In genomic region chr20:50844430-50845100, GRCh38 we compare ENCODE assay signal across 8 cellular contexts. TPM values are rescaled to one million over a fixed set of nuclear protein-coding genes. Genes with fewer than 3 reads are reported as not detected.
DNase-seq lines count a peak whose midpoint lies in the region; ATAC-seq and TF ChIP-seq lines count a peak whose summit lies in the region.

No MANE protein-coding gene starts in this region.

- POLR2A ChIA-PET in naive thymus-derived CD4-positive, alpha-beta T cell (lab: Charles Lee), result no interaction called here

- CTCF ChIA-PET in naive thymus-derived CD4-positive, alpha-beta T cell (lab: Charles Lee), result no interaction called here

- peaks cover 6% of the 10 kb centered on the region for H3K4me1 ChIP-seq in CD4-positive, CD25-positive, alpha-beta regulatory T cell (ENCODE audit: control insufficient read depth, insufficient read depth, low read length, poor library complexity, severe bottlenecking)
- H3K4me1 ChIP-seq in naive thymus-derived CD4-positive, alpha-beta T cell (ENCODE audit: control insufficient read depth in 2 of 2, insufficient read depth in 2 of 2, low read length in 2 of 2), result peaks cover 0 to 9% of the 10 kb centered on the region in 2 donors

- intact Hi-C loops in naive thymus-derived CD4-positive, alpha-beta T cell (cut with micrococcal nuclease), result loop anchor here in 1 of 2 donors (10.0 kb wide), 1 partner anchor 50 kb away; the partner anchor contains the start of gene BCAS4
- intact Hi-C loops in dorsolateral prefrontal cortex (cut with DNase I), result no loop called here

- H3K27me3 Mint-ChIP-seq in CD4-positive, CD25-positive, alpha-beta regulatory T cell, result no peaks in the 10 kb centered on the region
- no peaks in the 10 kb centered on the region for H3K27me3 Mint-ChIP-seq in activated T-cell treated with anti-CD3 and anti-CD28 coated beads, Interleukin-2, amount 50 U/mL, for 24 hours
- H3K27me3 Mint-ChIP-seq in naive thymus-derived CD4-positive, alpha-beta T cell, result no peaks in the 10 kb centered on the region

- no peak overlapping the region for H3K4me3 ChIP-seq in CD4-positive, CD25-positive, alpha-beta regulatory T cell (ENCODE audit: low read depth, low read length)
- H3K4me3 ChIP-seq in naive thymus-derived CD4-positive, alpha-beta T cell (ENCODE audit: low read length), result no peak overlapping the region
- no peak overlapping the region for H3K4me3 ChIP-seq in dorsolateral prefrontal cortex

- peak; percentile 95 for ATAC-seq in CD4-positive, CD25-positive, alpha-beta regulatory T cell (ENCODE audit: low read depth in 2 of 2)
- ATAC-seq in GM19351 (IDR thresholded peaks at IDR 0.05; ENCODE audit: unreplicated experiment), result peak; percentile 91
- peak; percentile 85 for ATAC-seq in HG03342 (IDR thresholded peaks at IDR 0.05; ENCODE audit: unreplicated experiment)
- peak; percentile 41 for ATAC-seq in naive thymus-derived CD4-positive, alpha-beta T cell

- no peaks in the 10 kb centered on the region for H3K36me3 ChIP-seq in CD4-positive, CD25-positive, alpha-beta regulatory T cell (ENCODE audit: control insufficient read depth, insufficient read depth, low read length)
- peaks cover 0 to 54% (median 0%) of the 10 kb centered on the region in 3 experiments for H3K36me3 ChIP-seq in naive thymus-derived CD4-positive, alpha-beta T cell (ENCODE audit: control insufficient read depth in 2 of 3, insufficient read depth in 3 of 3, low read length in 3 of 3)

- TF ChIP-seq CTCF in dorsolateral prefrontal cortex (IDR thresholded peaks at IDR 0.05 in 54 of 56, conservative IDR thresholded peaks at IDR 0.05 in 2 of 56; ENCODE audit: low read depth in 1 of 56, partially characterized antibody in 56 of 56), result no peak

- peak in 1 of 3 donors; percentile 87 for DNase-seq in CD4-positive, CD25-positive, alpha-beta regulatory T cell
- peak; percentile 53 for DNase-seq in activated T-cell treated with anti-CD3 and anti-CD28 coated beads, Interleukin-2, amount 50 U/mL, for 24 hours
- peak in 1 of 9 donors; percentile 40 for DNase-seq in naive thymus-derived CD4-positive, alpha-beta T cell
- DNase-seq in dorsolateral prefrontal cortex (no peak), occipital lobe (lab: John Stamatoyannopoulos, UW) (no peak), middle frontal gyrus (ENCODE audit: extremely low spot score, low spot score) (no peak)

- H3K9me3 ChIP-seq in CD4-positive, CD25-positive, alpha-beta regulatory T cell (ENCODE audit: control insufficient read depth in 2 of 2, low read length in 2 of 2), result no peaks in the 10 kb centered on the region
- H3K9me3 ChIP-seq in naive thymus-derived CD4-positive, alpha-beta T cell (ENCODE audit: control insufficient read depth in 2 of 3, low read length in 3 of 3), result no peaks in the 10 kb centered on the region

- no peaks in the 10 kb centered on the region for H3K9me3 Mint-ChIP-seq in CD4-positive, CD25-positive, alpha-beta regulatory T cell
- no peaks in the 10 kb centered on the region for H3K9me3 Mint-ChIP-seq in activated T-cell treated with anti-CD3 and anti-CD28 coated beads, Interleukin-2, amount 50 U/mL, for 24 hours
- no peaks in the 10 kb centered on the region for H3K9me3 Mint-ChIP-seq in naive thymus-derived CD4-positive, alpha-beta T cell

- H3K27ac Mint-ChIP-seq in CD4-positive, CD25-positive, alpha-beta regulatory T cell, result peak overlapping the region in 1 of 3 donors; percentile 26
- peak overlapping the region; percentile 64 for H3K27ac Mint-ChIP-seq in activated T-cell treated with anti-CD3 and anti-CD28 coated beads, Interleukin-2, amount 50 U/mL, for 24 hours
- H3K27ac Mint-ChIP-seq in naive thymus-derived CD4-positive, alpha-beta T cell, result peak overlapping the region in 1 of 9 donors; percentile 78

- peak overlapping the region in 1 of 4 donors; percentile 86 for H3K4me3 Mint-ChIP-seq in CD4-positive, CD25-positive, alpha-beta regulatory T cell
- no peak overlapping the region for H3K4me3 Mint-ChIP-seq in activated T-cell treated with anti-CD3 and anti-CD28 coated beads, Interleukin-2, amount 50 U/mL, for 24 hours
- peak overlapping the region in 1 of 10 donors; percentile 20 for H3K4me3 Mint-ChIP-seq in naive thymus-derived CD4-positive, alpha-beta T cell

- H3K36me3 Mint-ChIP-seq in CD4-positive, CD25-positive, alpha-beta regulatory T cell, result peaks cover 19% of the 10 kb centered on the region
- peaks cover 22% of the 10 kb centered on the region for H3K36me3 Mint-ChIP-seq in activated T-cell treated with anti-CD3 and anti-CD28 coated beads, Interleukin-2, amount 50 U/mL, for 24 hours (ENCODE audit: low read depth)
- peaks cover 0 to 22% (median 4%) of the 10 kb centered on the region in 5 donors for H3K36me3 Mint-ChIP-seq in naive thymus-derived CD4-positive, alpha-beta T cell

- no peaks in the 10 kb centered on the region for H3K27me3 ChIP-seq in CD4-positive, CD25-positive, alpha-beta regulatory T cell (ENCODE audit: control insufficient read depth, insufficient read depth, low read length)
- H3K27me3 ChIP-seq in naive thymus-derived CD4-positive, alpha-beta T cell (ENCODE audit: control insufficient read depth in 2 of 2, insufficient read depth in 2 of 2, low read length in 2 of 2), result no peaks in the 10 kb centered on the region
- H3K27me3 ChIP-seq in dorsolateral prefrontal cortex, result no peaks in the 10 kb centered on the region

- peaks cover 0 to 21% (median 5%) of the 10 kb centered on the region in 4 donors for H3K4me1 Mint-ChIP-seq in CD4-positive, CD25-positive, alpha-beta regulatory T cell
- peaks cover 16% of the 10 kb centered on the region for H3K4me1 Mint-ChIP-seq in activated T-cell treated with anti-CD3 and anti-CD28 coated beads, Interleukin-2, amount 50 U/mL, for 24 hours (ENCODE audit: low read depth)
- H3K4me1 Mint-ChIP-seq in naive thymus-derived CD4-positive, alpha-beta T cell, result peaks cover 0 to 16% (median 6%) of the 10 kb centered on the region in 7 donors

- H3K27ac ChIP-seq in CD4-positive, CD25-positive, alpha-beta regulatory T cell (ENCODE audit: insufficient read depth, low read length, poor library complexity, severe bottlenecking), result no peak overlapping the region
- H3K27ac ChIP-seq in naive thymus-derived CD4-positive, alpha-beta T cell (ENCODE audit: low read depth, low read length), result no peak overlapping the region
- H3K27ac ChIP-seq in dorsolateral prefrontal cortex, result no peak overlapping the region

RNA-seq across cellular contexts. Expression of gene BCAS4, which starts 49.7 kb away (rescaled TPM):
- total RNA-seq in CD4-positive, CD25-positive, alpha-beta regulatory T cell, result 8.0 TPM
- 10 to 100 TPM in 3 of 4 donors, 1 to 10 TPM in 1; 8.5 to 17.6 (median 15.5) TPM for polyA plus RNA-seq in CD4-positive, CD25-positive, alpha-beta regulatory T cell
- 10 to 100 TPM in 4 of 5 experiments, 1 to 10 TPM in 1; 5.5 to 54.0 (median 45.0) TPM for total RNA-seq in naive thymus-derived CD4-positive, alpha-beta T cell
- polyA plus RNA-seq in naive thymus-derived CD4-positive, alpha-beta T cell, result 10 to 100 TPM; 23.3 to 24.1 TPM
- 10 to 100 TPM in 119 of 120 experiments, 1 to 10 TPM in 1; 8.0 to 41.4 (median 29.9) TPM for total RNA-seq in dorsolateral prefrontal cortex
- total RNA-seq in occipital lobe, result 9.8 TPM

Comparison
In these comparisons a context has a peak if more than half of its experiments do, and no peak if none do; other contexts are left out.
1. ATAC-seq: peak in every context shown above with its lines; median percentile 95 in CD4-positive, CD25-positive, alpha-beta regulatory T cell; 91 in GM19351; 85 in HG03342; 41 in naive thymus-derived CD4-positive, alpha-beta T cell.